8 cellular contexts compared by ENCODE assay signal in the genomic region with DNA sequence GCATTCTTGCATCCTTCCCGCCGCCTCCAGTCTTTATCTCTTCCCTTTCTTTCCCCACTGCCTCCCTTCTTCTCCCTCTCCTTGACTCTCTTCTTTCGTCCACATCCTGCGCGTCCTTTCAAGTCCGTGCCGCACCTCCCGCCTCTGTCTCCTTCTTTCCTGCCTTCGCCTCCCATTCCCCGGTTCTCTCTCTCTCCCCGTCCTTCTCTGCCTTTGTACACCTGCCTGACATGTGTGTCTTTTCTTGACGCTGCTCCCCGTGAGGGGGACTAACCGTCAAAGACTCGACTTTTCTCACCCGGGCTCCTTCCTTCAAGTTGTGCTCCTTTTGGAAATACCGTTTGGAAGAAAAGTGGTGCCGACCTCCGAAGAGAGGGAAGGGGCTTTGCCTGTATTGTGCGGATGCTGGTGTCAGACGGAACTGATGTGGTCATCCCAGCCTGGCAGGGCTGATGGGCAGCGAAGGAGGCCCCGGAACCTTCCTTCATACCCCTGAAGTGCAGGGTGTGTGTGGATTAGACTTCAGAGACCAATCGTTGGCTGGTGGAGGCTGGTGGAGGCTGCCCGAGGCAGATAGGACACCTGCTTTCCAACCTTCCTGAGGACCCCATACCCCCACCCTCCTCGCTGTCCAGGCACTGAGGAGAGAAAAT.
DNase-seq lines count a peak whose midpoint lies in the region; ATAC-seq and TF ChIP-seq lines count a peak whose summit lies in the region.

No MANE protein-coding gene starts in this region.

- peak overlapping the region; percentile 23 to 34 for H3K4me3 ChIP-seq in foreskin fibroblast (ENCODE audit: low read depth in 1 of 2, low read length in 2 of 2)

- peak; percentile 36 for DNase-seq in GM10266 (ENCODE audit: extremely low spot score)
- peak in 1 of 2 donors; percentile 34 for DNase-seq in foreskin fibroblast
- DNase-seq in retina = peak; percentile 72
- DNase-seq in SKM-1 treated with dmso at 0.1 percent for 144 hours (lab: John Stamatoyannopoulos, UW; ENCODE audit: unreplicated experiment) = no peak
- DNase-seq in NOMO-1 (lab: John Stamatoyannopoulos, UW; ENCODE audit: unreplicated experiment in 2 of 2) = no peak
- no peak for DNase-seq in stimulated activated CD4-positive, alpha-beta T cell treated with anti-CD3 and anti-CD28 coated beads, Interleukin-2, amount 100 ng/mL, for 24 hours

- TF ChIP-seq CTCF in GM10266 (IDR thresholded peaks at IDR 0.05; ENCODE audit: control insufficient read depth, insufficient read depth, low read depth, missing control alignments) (no peak), foreskin fibroblast (IDR thresholded peaks at IDR 0.05; ENCODE audit: low read depth, low read length) (no peak)

- ATAC-seq in SK-N-SH treated with all-trans-retinoic acid at 6 μM for 48 hours (peak; percentile 41), GM19328 (IDR thresholded peaks at IDR 0.05; ENCODE audit: unreplicated experiment) (no peak)

TF ChIP-seq in SK-N-SH treated with all-trans-retinoic acid at 6 μM for 48 hours, 23 proteins besides CTCF, POLR2A, EP300 and RAD21:
- TF ChIP-seq PPARA (CRISPR knock-in tag; IDR thresholded peaks at IDR 0.05; ENCODE audit: borderline replicate concordance) (no peak), TCF4 (CRISPR knock-in tag; IDR thresholded peaks at IDR 0.05; ENCODE audit: borderline replicate concordance) (no peak), ESRRG (CRISPR knock-in tag; IDR thresholded peaks at IDR 0.05) (no peak), SNAI2 (CRISPR knock-in tag; IDR thresholded peaks at IDR 0.05) (no peak), OSR1 (CRISPR knock-in tag; IDR thresholded peaks at IDR 0.05) (no peak), TOX (CRISPR knock-in tag; IDR thresholded peaks at IDR 0.05; ENCODE audit: borderline replicate concordance) (no peak), ARNTL (CRISPR knock-in tag; IDR thresholded peaks at IDR 0.05; ENCODE audit: borderline replicate concordance, low read depth) (no peak), ISL1 (CRISPR knock-in tag; IDR thresholded peaks at IDR 0.05) (no peak), ZC3H10 (CRISPR knock-in tag; IDR thresholded peaks at IDR 0.05) (no peak), ZFP3 (CRISPR knock-in tag; IDR thresholded peaks at IDR 0.05) (no peak), ZNF8 (CRISPR knock-in tag; IDR thresholded peaks at IDR 0.05) (no peak), GLIS3 (CRISPR knock-in tag; IDR thresholded peaks at IDR 0.05) (no peak), ZNF70 (CRISPR knock-in tag; IDR thresholded peaks at IDR 0.05) (no peak), CSDC2 (CRISPR knock-in tag; IDR thresholded peaks at IDR 0.05) (no peak)
- TF ChIP-seq, protein P1, sequence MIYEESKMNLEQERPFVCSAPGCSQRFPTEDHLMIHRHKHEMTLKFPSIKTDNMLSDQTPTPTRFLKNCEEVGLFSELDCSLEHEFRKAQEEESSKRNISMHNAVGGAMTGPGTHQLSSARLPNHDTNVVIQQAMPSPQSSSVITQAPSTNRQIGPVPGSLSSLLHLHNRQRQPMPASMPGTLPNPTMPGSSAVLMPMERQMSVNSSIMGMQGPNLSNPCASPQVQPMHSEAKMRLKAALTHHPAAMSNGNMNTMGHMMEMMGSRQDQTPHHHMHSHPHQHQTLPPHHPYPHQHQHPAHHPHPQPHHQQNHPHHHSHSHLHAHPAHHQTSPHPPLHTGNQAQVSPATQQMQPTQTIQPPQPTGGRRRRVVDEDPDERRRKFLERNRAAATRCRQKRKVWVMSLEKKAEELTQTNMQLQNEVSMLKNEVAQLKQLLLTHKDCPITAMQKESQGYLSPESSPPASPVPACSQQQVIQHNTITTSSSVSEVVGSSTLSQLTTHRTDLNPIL (CRISPR knock-in tag; IDR thresholded peaks at IDR 0.05; ENCODE audit: low read depth) = no peak
- TF ChIP-seq, protein P2, sequence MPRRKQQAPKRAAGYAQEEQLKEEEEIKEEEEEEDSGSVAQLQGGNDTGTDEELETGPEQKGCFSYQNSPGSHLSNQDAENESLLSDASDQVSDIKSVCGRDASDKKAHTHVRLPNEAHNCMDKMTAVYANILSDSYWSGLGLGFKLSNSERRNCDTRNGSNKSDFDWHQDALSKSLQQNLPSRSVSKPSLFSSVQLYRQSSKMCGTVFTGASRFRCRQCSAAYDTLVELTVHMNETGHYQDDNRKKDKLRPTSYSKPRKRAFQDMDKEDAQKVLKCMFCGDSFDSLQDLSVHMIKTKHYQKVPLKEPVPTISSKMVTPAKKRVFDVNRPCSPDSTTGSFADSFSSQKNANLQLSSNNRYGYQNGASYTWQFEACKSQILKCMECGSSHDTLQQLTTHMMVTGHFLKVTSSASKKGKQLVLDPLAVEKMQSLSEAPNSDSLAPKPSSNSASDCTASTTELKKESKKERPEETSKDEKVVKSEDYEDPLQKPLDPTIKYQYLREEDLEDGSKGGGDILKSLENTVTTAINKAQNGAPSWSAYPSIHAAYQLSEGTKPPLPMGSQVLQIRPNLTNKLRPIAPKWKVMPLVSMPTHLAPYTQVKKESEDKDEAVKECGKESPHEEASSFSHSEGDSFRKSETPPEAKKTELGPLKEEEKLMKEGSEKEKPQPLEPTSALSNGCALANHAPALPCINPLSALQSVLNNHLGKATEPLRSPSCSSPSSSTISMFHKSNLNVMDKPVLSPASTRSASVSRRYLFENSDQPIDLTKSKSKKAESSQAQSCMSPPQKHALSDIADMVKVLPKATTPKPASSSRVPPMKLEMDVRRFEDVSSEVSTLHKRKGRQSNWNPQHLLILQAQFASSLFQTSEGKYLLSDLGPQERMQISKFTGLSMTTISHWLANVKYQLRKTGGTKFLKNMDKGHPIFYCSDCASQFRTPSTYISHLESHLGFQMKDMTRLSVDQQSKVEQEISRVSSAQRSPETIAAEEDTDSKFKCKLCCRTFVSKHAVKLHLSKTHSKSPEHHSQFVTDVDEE (CRISPR knock-in tag; IDR thresholded peaks at IDR 0.05) = no peak
- TF ChIP-seq, protein P3, sequence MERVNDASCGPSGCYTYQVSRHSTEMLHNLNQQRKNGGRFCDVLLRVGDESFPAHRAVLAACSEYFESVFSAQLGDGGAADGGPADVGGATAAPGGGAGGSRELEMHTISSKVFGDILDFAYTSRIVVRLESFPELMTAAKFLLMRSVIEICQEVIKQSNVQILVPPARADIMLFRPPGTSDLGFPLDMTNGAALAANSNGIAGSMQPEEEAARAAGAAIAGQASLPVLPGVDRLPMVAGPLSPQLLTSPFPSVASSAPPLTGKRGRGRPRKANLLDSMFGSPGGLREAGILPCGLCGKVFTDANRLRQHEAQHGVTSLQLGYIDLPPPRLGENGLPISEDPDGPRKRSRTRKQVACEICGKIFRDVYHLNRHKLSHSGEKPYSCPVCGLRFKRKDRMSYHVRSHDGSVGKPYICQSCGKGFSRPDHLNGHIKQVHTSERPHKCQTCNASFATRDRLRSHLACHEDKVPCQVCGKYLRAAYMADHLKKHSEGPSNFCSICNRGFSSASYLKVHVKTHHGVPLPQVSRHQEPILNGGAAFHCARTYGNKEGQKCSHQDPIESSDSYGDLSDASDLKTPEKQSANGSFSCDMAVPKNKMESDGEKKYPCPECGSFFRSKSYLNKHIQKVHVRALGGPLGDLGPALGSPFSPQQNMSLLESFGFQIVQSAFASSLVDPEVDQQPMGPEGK (CRISPR knock-in tag; IDR thresholded peaks at IDR 0.05; ENCODE audit: borderline replicate concordance) = no peak

Comparison
In these comparisons a context has a peak if more than half of its experiments do, and no peak if none do; other contexts are left out.
1. DNase-seq: peak in GM10266 (single experiment) and retina (single experiment); none in SKM-1 treated with dmso at 0.1 percent for 144 hours (single experiment), NOMO-1 (0 of 2) and stimulated activated CD4-positive, alpha-beta T cell treated with anti-CD3 and anti-CD28 coated beads, Interleukin-2, amount 100 ng/mL, for 24 hours (0 of 2).